Comparison of ENCODE assay signal across 1 cellular context in the genomic region with DNA sequence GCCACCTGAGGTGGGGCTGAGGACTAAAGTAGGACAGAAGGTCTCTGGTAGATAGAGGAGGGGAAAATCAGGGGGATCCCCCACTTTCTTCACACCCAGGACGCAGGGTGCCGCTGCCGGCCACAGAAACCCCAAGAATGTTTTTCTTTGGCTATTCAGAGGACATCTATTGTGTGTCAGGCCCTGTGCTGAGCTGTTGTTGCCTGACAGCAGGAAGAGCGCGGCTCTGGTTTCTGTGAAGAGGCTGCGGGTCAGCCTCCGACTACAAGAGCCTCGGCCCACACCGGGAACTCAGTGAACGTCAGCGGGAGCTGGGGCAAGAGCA.
A peak's percentile ranks its signal among the peaks of the same experiment; 100 is the strongest.
TF ChIP-seq lines count a peak whose summit lies in the region.

No MANE protein-coding gene starts in this region.

TF ChIP-seq in HepG2, 621 proteins besides CTCF, POLR2A, EP300 and RAD21 (continued from another document):
- TF ChIP-seq, protein P1, sequence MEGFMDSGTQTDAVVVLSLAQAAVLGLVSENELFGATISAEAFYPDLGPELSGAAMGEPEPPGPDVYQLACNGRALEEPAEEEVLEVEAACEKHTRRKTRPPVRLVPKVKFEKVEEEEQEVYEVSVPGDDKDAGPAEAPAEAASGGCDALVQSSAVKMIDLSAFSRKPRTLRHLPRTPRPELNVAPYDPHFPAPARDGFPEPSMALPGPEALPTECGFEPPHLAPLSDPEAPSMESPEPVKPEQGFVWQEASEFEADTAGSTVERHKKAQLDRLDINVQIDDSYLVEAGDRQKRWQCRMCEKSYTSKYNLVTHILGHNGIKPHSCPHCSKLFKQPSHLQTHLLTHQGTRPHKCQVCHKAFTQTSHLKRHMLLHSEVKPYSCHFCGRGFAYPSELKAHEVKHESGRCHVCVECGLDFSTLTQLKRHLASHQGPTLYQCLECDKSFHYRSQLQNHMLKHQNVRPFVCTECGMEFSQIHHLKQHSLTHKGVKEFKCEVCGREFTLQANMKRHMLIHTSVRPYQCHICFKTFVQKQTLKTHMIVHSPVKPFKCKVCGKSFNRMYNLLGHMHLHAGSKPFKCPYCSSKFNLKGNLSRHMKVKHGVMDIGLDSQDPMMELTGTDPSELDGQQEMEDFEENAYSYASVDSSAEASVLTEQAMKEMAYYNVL (CRISPR knock-in tag; IDR thresholded peaks at IDR 0.05; ENCODE audit: borderline replicate concordance) = 0 out of 2 replicates have a peak, but pooled peaks have one; percentile 30
- TF ChIP-seq ZFY (CRISPR knock-in tag; IDR thresholded peaks at IDR 0.05) (no peak), ZNF292 (CRISPR knock-in tag; IDR thresholded peaks at IDR 0.05; ENCODE audit: borderline replicate concordance, low read depth) (no peak), GZF1 (CRISPR knock-in tag; IDR thresholded peaks at IDR 0.05) (no peak), FOXM1 (CRISPR knock-in tag; IDR thresholded peaks at IDR 0.05) (no peak), KLF16 (CRISPR knock-in tag; IDR thresholded peaks at IDR 0.05) (no peak), ZNF367 (CRISPR knock-in tag; IDR thresholded peaks at IDR 0.05; ENCODE audit: borderline replicate concordance) (no peak), XRCC5 (optimal IDR thresholded peaks at IDR 0.05; ENCODE audit: low read length) (peak; percentile 35), ZNF850 (CRISPR knock-in tag; conservative IDR thresholded peaks at IDR 0.05) (no peak), ZNF180 (CRISPR knock-in tag; IDR thresholded peaks at IDR 0.05; ENCODE audit: borderline replicate concordance, low read depth) (0 out of 2 replicates have a peak, but pooled peaks have one; percentile 46), TCF7L2 (IDR thresholded peaks at IDR 0.05; ENCODE audit: low read depth, low read length) (no peak), POLR2G (IDR thresholded peaks at IDR 0.05; ENCODE audit: low read depth, low read length) (no peak), ZNF563 (CRISPR knock-in tag; IDR thresholded peaks at IDR 0.05) (no peak), ZNF549 (CRISPR knock-in tag; IDR thresholded peaks at IDR 0.05) (no peak), ZNF124 (CRISPR knock-in tag; IDR thresholded peaks at IDR 0.05) (no peak), MIXL1 (CRISPR knock-in tag; IDR thresholded peaks at IDR 0.05) (no peak), POGZ (CRISPR knock-in tag; IDR thresholded peaks at IDR 0.05) (0 out of 2 replicates have a peak, but pooled peaks have one; percentile 19), ZNF747 (CRISPR knock-in tag; IDR thresholded peaks at IDR 0.05; ENCODE audit: borderline replicate concordance) (no peak), CREM (IDR thresholded peaks at IDR 0.05) (0 out of 2 replicates have a peak, but pooled peaks have one; percentile 15), CREM (CRISPR knock-in tag; IDR thresholded peaks at IDR 0.05) (no peak), HDAC6 (IDR thresholded peaks at IDR 0.05; ENCODE audit: low read depth, low read length) (no peak), KDM5B (CRISPR knock-in tag; IDR thresholded peaks at IDR 0.05; ENCODE audit: borderline replicate concordance) (no peak), U2AF2 (IDR thresholded peaks at IDR 0.05; ENCODE audit: low read depth, low read length) (no peak), ZNF713 (CRISPR knock-in tag; IDR thresholded peaks at IDR 0.05) (no peak), ZNF556 (CRISPR knock-in tag; IDR thresholded peaks at IDR 0.05; ENCODE audit: borderline replicate concordance) (no peak), ATM (IDR thresholded peaks at IDR 0.05; ENCODE audit: borderline replicate concordance) (no peak), HES4 (CRISPR knock-in tag; IDR thresholded peaks at IDR 0.05; ENCODE audit: borderline replicate concordance) (no peak)
- TF ChIP-seq, protein P2, sequence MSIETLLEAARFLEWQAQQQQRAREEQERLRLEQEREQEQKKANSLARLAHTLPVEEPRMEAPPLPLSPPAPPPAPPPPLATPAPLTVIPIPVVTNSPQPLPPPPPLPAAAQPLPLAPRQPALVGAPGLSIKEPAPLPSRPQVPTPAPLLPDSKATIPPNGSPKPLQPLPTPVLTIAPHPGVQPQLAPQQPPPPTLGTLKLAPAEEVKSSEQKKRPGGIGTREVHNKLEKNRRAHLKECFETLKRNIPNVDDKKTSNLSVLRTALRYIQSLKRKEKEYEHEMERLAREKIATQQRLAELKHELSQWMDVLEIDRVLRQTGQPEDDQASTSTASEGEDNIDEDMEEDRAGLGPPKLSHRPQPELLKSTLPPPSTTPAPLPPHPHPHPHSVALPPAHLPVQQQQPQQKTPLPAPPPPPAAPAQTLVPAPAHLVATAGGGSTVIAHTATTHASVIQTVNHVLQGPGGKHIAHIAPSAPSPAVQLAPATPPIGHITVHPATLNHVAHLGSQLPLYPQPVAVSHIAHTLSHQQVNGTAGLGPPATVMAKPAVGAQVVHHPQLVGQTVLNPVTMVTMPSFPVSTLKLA (IDR thresholded peaks at IDR 0.05) = no peak
- TF ChIP-seq, protein P3, sequence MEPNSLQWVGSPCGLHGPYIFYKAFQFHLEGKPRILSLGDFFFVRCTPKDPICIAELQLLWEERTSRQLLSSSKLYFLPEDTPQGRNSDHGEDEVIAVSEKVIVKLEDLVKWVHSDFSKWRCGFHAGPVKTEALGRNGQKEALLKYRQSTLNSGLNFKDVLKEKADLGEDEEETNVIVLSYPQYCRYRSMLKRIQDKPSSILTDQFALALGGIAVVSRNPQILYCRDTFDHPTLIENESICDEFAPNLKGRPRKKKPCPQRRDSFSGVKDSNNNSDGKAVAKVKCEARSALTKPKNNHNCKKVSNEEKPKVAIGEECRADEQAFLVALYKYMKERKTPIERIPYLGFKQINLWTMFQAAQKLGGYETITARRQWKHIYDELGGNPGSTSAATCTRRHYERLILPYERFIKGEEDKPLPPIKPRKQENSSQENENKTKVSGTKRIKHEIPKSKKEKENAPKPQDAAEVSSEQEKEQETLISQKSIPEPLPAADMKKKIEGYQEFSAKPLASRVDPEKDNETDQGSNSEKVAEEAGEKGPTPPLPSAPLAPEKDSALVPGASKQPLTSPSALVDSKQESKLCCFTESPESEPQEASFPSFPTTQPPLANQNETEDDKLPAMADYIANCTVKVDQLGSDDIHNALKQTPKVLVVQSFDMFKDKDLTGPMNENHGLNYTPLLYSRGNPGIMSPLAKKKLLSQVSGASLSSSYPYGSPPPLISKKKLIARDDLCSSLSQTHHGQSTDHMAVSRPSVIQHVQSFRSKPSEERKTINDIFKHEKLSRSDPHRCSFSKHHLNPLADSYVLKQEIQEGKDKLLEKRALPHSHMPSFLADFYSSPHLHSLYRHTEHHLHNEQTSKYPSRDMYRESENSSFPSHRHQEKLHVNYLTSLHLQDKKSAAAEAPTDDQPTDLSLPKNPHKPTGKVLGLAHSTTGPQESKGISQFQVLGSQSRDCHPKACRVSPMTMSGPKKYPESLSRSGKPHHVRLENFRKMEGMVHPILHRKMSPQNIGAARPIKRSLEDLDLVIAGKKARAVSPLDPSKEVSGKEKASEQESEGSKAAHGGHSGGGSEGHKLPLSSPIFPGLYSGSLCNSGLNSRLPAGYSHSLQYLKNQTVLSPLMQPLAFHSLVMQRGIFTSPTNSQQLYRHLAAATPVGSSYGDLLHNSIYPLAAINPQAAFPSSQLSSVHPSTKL (CRISPR knock-in tag; IDR thresholded peaks at IDR 0.05) = peak; percentile 3; the same call in 1 of the 2 replicates
- TF ChIP-seq, protein P4, sequence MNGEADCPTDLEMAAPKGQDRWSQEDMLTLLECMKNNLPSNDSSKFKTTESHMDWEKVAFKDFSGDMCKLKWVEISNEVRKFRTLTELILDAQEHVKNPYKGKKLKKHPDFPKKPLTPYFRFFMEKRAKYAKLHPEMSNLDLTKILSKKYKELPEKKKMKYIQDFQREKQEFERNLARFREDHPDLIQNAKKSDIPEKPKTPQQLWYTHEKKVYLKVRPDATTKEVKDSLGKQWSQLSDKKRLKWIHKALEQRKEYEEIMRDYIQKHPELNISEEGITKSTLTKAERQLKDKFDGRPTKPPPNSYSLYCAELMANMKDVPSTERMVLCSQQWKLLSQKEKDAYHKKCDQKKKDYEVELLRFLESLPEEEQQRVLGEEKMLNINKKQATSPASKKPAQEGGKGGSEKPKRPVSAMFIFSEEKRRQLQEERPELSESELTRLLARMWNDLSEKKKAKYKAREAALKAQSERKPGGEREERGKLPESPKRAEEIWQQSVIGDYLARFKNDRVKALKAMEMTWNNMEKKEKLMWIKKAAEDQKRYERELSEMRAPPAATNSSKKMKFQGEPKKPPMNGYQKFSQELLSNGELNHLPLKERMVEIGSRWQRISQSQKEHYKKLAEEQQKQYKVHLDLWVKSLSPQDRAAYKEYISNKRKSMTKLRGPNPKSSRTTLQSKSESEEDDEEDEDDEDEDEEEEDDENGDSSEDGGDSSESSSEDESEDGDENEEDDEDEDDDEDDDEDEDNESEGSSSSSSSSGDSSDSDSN (CRISPR knock-in tag; IDR thresholded peaks at IDR 0.05) = no peak
- TF ChIP-seq, protein P5, sequence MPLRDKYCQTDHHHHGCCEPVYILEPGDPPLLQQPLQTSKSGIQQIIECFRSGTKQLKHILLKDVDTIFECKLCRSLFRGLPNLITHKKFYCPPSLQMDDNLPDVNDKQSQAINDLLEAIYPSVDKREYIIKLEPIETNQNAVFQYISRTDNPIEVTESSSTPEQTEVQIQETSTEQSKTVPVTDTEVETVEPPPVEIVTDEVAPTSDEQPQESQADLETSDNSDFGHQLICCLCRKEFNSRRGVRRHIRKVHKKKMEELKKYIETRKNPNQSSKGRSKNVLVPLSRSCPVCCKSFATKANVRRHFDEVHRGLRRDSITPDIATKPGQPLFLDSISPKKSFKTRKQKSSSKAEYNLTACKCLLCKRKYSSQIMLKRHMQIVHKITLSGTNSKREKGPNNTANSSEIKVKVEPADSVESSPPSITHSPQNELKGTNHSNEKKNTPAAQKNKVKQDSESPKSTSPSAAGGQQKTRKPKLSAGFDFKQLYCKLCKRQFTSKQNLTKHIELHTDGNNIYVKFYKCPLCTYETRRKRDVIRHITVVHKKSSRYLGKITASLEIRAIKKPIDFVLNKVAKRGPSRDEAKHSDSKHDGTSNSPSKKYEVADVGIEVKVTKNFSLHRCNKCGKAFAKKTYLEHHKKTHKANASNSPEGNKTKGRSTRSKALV (CRISPR knock-in tag; IDR thresholded peaks at IDR 0.05) = no peak
- TF ChIP-seq, protein P6, sequence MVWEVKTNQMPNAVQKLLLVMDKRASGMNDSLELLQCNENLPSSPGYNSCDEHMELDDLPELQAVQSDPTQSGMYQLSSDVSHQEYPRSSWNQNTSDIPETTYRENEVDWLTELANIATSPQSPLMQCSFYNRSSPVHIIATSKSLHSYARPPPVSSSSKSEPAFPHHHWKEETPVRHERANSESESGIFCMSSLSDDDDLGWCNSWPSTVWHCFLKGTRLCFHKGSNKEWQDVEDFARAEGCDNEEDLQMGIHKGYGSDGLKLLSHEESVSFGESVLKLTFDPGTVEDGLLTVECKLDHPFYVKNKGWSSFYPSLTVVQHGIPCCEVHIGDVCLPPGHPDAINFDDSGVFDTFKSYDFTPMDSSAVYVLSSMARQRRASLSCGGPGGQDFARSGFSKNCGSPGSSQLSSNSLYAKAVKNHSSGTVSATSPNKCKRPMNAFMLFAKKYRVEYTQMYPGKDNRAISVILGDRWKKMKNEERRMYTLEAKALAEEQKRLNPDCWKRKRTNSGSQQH (CRISPR knock-in tag; IDR thresholded peaks at IDR 0.05; ENCODE audit: low read depth) = no peak
- TF ChIP-seq, protein P7, sequence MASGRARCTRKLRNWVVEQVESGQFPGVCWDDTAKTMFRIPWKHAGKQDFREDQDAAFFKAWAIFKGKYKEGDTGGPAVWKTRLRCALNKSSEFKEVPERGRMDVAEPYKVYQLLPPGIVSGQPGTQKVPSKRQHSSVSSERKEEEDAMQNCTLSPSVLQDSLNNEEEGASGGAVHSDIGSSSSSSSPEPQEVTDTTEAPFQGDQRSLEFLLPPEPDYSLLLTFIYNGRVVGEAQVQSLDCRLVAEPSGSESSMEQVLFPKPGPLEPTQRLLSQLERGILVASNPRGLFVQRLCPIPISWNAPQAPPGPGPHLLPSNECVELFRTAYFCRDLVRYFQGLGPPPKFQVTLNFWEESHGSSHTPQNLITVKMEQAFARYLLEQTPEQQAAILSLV (CRISPR knock-in tag; IDR thresholded peaks at IDR 0.05; ENCODE audit: borderline replicate concordance) = no peak
- TF ChIP-seq, protein P8, sequence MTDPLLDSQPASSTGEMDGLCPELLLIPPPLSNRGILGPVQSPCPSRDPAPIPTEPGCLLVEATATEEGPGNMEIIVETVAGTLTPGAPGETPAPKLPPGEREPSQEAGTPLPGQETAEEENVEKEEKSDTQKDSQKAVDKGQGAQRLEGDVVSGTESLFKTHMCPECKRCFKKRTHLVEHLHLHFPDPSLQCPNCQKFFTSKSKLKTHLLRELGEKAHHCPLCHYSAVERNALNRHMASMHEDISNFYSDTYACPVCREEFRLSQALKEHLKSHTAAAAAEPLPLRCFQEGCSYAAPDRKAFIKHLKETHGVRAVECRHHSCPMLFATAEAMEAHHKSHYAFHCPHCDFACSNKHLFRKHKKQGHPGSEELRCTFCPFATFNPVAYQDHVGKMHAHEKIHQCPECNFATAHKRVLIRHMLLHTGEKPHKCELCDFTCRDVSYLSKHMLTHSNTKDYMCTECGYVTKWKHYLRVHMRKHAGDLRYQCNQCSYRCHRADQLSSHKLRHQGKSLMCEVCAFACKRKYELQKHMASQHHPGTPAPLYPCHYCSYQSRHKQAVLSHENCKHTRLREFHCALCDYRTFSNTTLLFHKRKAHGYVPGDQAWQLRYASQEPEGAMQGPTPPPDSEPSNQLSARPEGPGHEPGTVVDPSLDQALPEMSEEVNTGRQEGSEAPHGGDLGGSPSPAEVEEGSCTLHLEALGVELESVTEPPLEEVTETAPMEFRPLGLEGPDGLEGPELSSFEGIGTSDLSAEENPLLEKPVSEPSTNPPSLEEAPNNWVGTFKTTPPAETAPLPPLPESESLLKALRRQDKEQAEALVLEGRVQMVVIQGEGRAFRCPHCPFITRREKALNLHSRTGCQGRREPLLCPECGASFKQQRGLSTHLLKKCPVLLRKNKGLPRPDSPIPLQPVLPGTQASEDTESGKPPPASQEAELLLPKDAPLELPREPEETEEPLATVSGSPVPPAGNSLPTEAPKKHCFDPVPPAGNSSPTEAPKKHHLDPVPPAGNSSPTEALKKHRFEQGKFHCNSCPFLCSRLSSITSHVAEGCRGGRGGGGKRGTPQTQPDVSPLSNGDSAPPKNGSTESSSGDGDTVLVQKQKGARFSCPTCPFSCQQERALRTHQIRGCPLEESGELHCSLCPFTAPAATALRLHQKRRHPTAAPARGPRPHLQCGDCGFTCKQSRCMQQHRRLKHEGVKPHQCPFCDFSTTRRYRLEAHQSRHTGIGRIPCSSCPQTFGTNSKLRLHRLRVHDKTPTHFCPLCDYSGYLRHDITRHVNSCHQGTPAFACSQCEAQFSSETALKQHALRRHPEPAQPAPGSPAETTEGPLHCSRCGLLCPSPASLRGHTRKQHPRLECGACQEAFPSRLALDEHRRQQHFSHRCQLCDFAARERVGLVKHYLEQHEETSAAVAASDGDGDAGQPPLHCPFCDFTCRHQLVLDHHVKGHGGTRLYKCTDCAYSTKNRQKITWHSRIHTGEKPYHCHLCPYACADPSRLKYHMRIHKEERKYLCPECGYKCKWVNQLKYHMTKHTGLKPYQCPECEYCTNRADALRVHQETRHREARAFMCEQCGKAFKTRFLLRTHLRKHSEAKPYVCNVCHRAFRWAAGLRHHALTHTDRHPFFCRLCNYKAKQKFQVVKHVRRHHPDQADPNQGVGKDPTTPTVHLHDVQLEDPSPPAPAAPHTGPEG (CRISPR knock-in tag; IDR thresholded peaks at IDR 0.05) = no peak
